ENCODE assay signal across 1 cellular context in genomic region chr2:21318263-21318662, GRCh38.
TF ChIP-seq lines count a peak whose summit lies in the region.

No MANE protein-coding gene starts in this region.

TF ChIP-seq in HepG2, 621 proteins besides CTCF, POLR2A, EP300 and RAD21:
- TF ChIP-seq ZNF281 (CRISPR knock-in tag; IDR thresholded peaks at IDR 0.05; ENCODE audit: borderline replicate concordance) (no peak), ZNF432 (CRISPR knock-in tag; IDR thresholded peaks at IDR 0.05; ENCODE audit: borderline replicate concordance) (no peak), MED8 (CRISPR knock-in tag; IDR thresholded peaks at IDR 0.05; ENCODE audit: insufficient replicate concordance) (no peak), FOXC1 (CRISPR knock-in tag; IDR thresholded peaks at IDR 0.05; ENCODE audit: borderline replicate concordance) (no peak), NR2F2 (IDR thresholded peaks at IDR 0.05; ENCODE audit: borderline replicate concordance, low read depth) (no peak)
